11 cellular contexts compared by ENCODE assay signal in the genomic region with DNA sequence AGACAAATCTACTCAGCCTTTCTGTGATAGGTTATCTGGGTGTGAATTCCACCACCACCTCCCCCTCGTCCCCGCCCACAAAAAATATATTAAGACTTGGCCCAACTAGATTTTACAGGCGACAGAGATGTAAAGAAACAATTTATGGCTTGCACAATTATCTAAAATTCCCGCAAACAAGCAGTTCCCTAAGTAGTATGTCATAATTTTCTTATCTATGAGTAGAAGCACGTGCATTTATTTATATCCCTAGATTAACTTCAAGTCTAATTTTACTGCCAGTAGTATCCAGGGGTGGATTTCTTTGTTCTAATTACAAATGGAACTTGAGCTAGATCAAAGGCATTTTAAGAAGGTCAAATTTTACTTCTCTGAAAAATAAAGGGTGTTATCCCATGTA. TPM values are rescaled to one million over a fixed set of nuclear protein-coding genes. Genes with fewer than 3 reads are reported as not detected.
DNase-seq lines count a peak whose midpoint lies in the region; ATAC-seq, FAIRE-seq and TF ChIP-seq lines count a peak whose summit lies in the region.
"Had no signal": no experiment of that assay in that cellular context is flagged by ENCODE, and none has a peak within 500 bp of the region (broad histone marks: within the 10 kb centered on the region; RNA-seq: fewer than 3 reads in every experiment).

No MANE protein-coding gene starts in this region.

- TF ChIP-seq CTCF in activated CD8-positive, alpha-beta T cell treated with anti-CD3 and anti-CD28 coated beads for 36 hours (IDR thresholded peaks at IDR 0.05): no peak
- no peak for TF ChIP-seq CTCF in kidney (IDR thresholded peaks at IDR 0.05; ENCODE audit: borderline replicate concordance, extremely low read depth, insufficient read depth)

- H3K27ac ChIP-seq in kidney (ENCODE audit: low read depth in 2 of 2, low read length in 2 of 2): peak overlapping the region in 1 of 2 donors; percentile 13
- H3K27ac ChIP-seq: A549 had no signal

- POLR2A ChIA-PET in activated CD8-positive, alpha-beta T cell treated with anti-CD3 and anti-CD28 coated beads for 36 hours (lab: Charles Lee): no interaction called here

- intact Hi-C loops in activated CD8-positive, alpha-beta T cell treated with anti-CD3 and anti-CD28 coated beads for 36 hours (cut with micrococcal nuclease): no loop called here
- intact Hi-C loops in kidney (cut with DNase I) (no loop called here), posterior cingulate gyrus (cut with DNase I) (loop anchor here (5.0 kb wide), 1 partner anchor 96 kb away; a partner anchor contains a TSS), left colon (cut with DNase I, micrococcal nuclease) (loop anchor here in 1 of 2 donors (10.0 kb wide), 1 partner anchor 89 kb away; no protein-coding TSS in a partner anchor)

- peak overlapping the region; percentile 78 for H3K4me3 Mint-ChIP-seq in T-helper 1 cell treated with Interleukin-12 subunit alpha and Interleukin-12 subunit beta and Interleukin-4 antibody, amounts not matched to agents 30 μg/mL and 1 μg/mL, for 36 hours
- H3K4me3 Mint-ChIP-seq in activated CD8-positive, alpha-beta T cell treated with anti-CD3 and anti-CD28 coated beads for 36 hours: peak overlapping the region; percentile 66
- H3K4me3 Mint-ChIP-seq in stimulated activated effector memory CD8-positive, alpha-beta T cell treated with anti-CD3 and anti-CD28 coated beads, Interleukin-12 subunit alpha, Interleukin-12 subunit beta, amount 100 ng/mL, for 72 hours: peak overlapping the region; percentile 76

- peak overlapping the region; percentile 84 to 85 for H3K4me3 ChIP-seq in kidney (ENCODE audit: low read length in 2 of 2)

- ATAC-seq in activated CD8-positive, alpha-beta T cell treated with anti-CD3 and anti-CD28 coated beads for 36 hours: no peak
- no peak for ATAC-seq in stimulated activated effector memory CD8-positive, alpha-beta T cell treated with anti-CD3 and anti-CD28 coated beads, Interleukin-12 subunit alpha, Interleukin-12 subunit beta, amount 100 ng/mL, for 72 hours
- no peak for ATAC-seq in GM18868 (IDR thresholded peaks at IDR 0.05; ENCODE audit: unreplicated experiment)
- no peak for ATAC-seq in left colon

- H3K36me3 Mint-ChIP-seq in T-helper 1 cell treated with Interleukin-12 subunit alpha and Interleukin-12 subunit beta and Interleukin-4 antibody, amounts not matched to agents 30 μg/mL and 1 μg/mL, for 36 hours (ENCODE audit: low read depth): peaks cover 2% of the 10 kb centered on the region
- no peaks in the 10 kb centered on the region for H3K36me3 Mint-ChIP-seq in activated CD8-positive, alpha-beta T cell treated with anti-CD3 and anti-CD28 coated beads for 36 hours (ENCODE audit: low read depth)
- no peaks in the 10 kb centered on the region for H3K36me3 Mint-ChIP-seq in stimulated activated effector memory CD8-positive, alpha-beta T cell treated with anti-CD3 and anti-CD28 coated beads, Interleukin-12 subunit alpha, Interleukin-12 subunit beta, amount 100 ng/mL, for 72 hours

- H3K9me3 ChIP-seq in kidney (ENCODE audit: control insufficient read depth in 1 of 2, low read length in 2 of 2): no peaks in the 10 kb centered on the region
- H3K9me3 ChIP-seq: A549 had no signal

- peaks cover 12% of the 10 kb centered on the region for H3K4me1 Mint-ChIP-seq in T-helper 1 cell treated with Interleukin-12 subunit alpha and Interleukin-12 subunit beta and Interleukin-4 antibody, amounts not matched to agents 30 μg/mL and 1 μg/mL, for 36 hours (ENCODE audit: low read depth)
- peaks cover 5% of the 10 kb centered on the region for H3K4me1 Mint-ChIP-seq in activated CD8-positive, alpha-beta T cell treated with anti-CD3 and anti-CD28 coated beads for 36 hours (ENCODE audit: low read depth)
- peaks cover 10% of the 10 kb centered on the region for H3K4me1 Mint-ChIP-seq in stimulated activated effector memory CD8-positive, alpha-beta T cell treated with anti-CD3 and anti-CD28 coated beads, Interleukin-12 subunit alpha, Interleukin-12 subunit beta, amount 100 ng/mL, for 72 hours

- no peak for DNase-seq in T-helper 1 cell
- no peak for DNase-seq in activated CD8-positive, alpha-beta T cell treated with anti-CD3 and anti-CD28 coated beads for 36 hours
- DNase-seq in kidney: no peak
- DNase-seq in stimulated activated effector memory CD8-positive, alpha-beta T cell treated with anti-CD3 and anti-CD28 coated beads, Interleukin-12 subunit alpha, Interleukin-12 subunit beta, amount 100 ng/mL, for 72 hours (ENCODE audit: low spot score in 2 of 2): no peak
- DNase-seq in posterior cingulate gyrus: no peak
- DNase-seq in left colon: no peak
- DNase-seq: NCI-H1048, SIG-M5 had no signal

- H3K27me3 Mint-ChIP-seq in T-helper 1 cell treated with Interleukin-12 subunit alpha and Interleukin-12 subunit beta and Interleukin-4 antibody, amounts not matched to agents 30 μg/mL and 1 μg/mL, for 36 hours (ENCODE audit: low read depth): peaks cover 65% of the 10 kb centered on the region
- peaks cover 55% of the 10 kb centered on the region for H3K27me3 Mint-ChIP-seq in activated CD8-positive, alpha-beta T cell treated with anti-CD3 and anti-CD28 coated beads for 36 hours

- no peaks in the 10 kb centered on the region for H3K9me3 Mint-ChIP-seq in T-helper 1 cell treated with Interleukin-12 subunit alpha and Interleukin-12 subunit beta and Interleukin-4 antibody, amounts not matched to agents 30 μg/mL and 1 μg/mL, for 36 hours
- H3K9me3 Mint-ChIP-seq in activated CD8-positive, alpha-beta T cell treated with anti-CD3 and anti-CD28 coated beads for 36 hours: no peaks in the 10 kb centered on the region
- no peaks in the 10 kb centered on the region for H3K9me3 Mint-ChIP-seq in stimulated activated effector memory CD8-positive, alpha-beta T cell treated with anti-CD3 and anti-CD28 coated beads, Interleukin-12 subunit alpha, Interleukin-12 subunit beta, amount 100 ng/mL, for 72 hours

- H3K27ac Mint-ChIP-seq in T-helper 1 cell treated with Interleukin-12 subunit alpha and Interleukin-12 subunit beta and Interleukin-4 antibody, amounts not matched to agents 30 μg/mL and 1 μg/mL, for 36 hours: no peak overlapping the region
- H3K27ac Mint-ChIP-seq in activated CD8-positive, alpha-beta T cell treated with anti-CD3 and anti-CD28 coated beads for 36 hours: no peak overlapping the region
- no peak overlapping the region for H3K27ac Mint-ChIP-seq in stimulated activated effector memory CD8-positive, alpha-beta T cell treated with anti-CD3 and anti-CD28 coated beads, Interleukin-12 subunit alpha, Interleukin-12 subunit beta, amount 100 ng/mL, for 72 hours

- no peaks in the 10 kb centered on the region for H3K36me3 ChIP-seq in kidney (ENCODE audit: control insufficient read depth in 1 of 2, insufficient read depth in 2 of 2, low read length in 2 of 2)

- peak overlapping the region in 1 of 2 donors; percentile 67 for H3K9ac ChIP-seq in kidney (ENCODE audit: low read length in 2 of 2)

- CTCF ChIA-PET in activated CD8-positive, alpha-beta T cell treated with anti-CD3 and anti-CD28 coated beads for 36 hours (lab: Charles Lee): interaction anchor here (1.5 to 2.3 kb wide), 2 partner anchors 9 to 50 kb away, joined by 3 to 6 read pairs; no protein-coding TSS in a partner anchor

- H3K4me1 ChIP-seq in kidney (ENCODE audit: control insufficient read depth in 1 of 2, insufficient read depth in 1 of 2, low read depth in 1 of 2, low read length in 2 of 2): peaks cover 2 to 4% of the 10 kb centered on the region in 2 donors

- no peak for FAIRE-seq in kidney (lab: Jason Lieb, UNC)
- FAIRE-seq: A549 had no signal

RNA-seq across cellular contexts. Expression of a gene that starts 1.7 kb away (rescaled TPM):
- not detected for total RNA-seq in activated CD8-positive, alpha-beta T cell treated with anti-CD3 and anti-CD28 coated beads for 36 hours
- 76.5 TPM for total RNA-seq in kidney
- 44.2 TPM for polyA plus RNA-seq in kidney (ENCODE audit: insufficient read depth, low read depth, low replicate concordance)
- total RNA-seq in left colon: 10 to 100 TPM; 30.3 to 32.1 TPM

Comparison
In these comparisons a context has a peak if more than half of its experiments do, and no peak if none do; other contexts are left out.
1. RNA of a gene that starts 1.7 kb away (total RNA-seq): 76.5 TPM in kidney (single experiment) and 30.3 to 32.1 TPM in left colon; not detected in activated CD8-positive, alpha-beta T cell treated with anti-CD3 and anti-CD28 coated beads for 36 hours; every median in the first group is over 10 times any median in the second.
2. Peak in every context shown above with its lines, with median percentiles within 50 percentile points of each other: H3K4me3 Mint-ChIP-seq.